Comparison of ENCODE assay signal across 15 cellular contexts in the genomic region with DNA sequence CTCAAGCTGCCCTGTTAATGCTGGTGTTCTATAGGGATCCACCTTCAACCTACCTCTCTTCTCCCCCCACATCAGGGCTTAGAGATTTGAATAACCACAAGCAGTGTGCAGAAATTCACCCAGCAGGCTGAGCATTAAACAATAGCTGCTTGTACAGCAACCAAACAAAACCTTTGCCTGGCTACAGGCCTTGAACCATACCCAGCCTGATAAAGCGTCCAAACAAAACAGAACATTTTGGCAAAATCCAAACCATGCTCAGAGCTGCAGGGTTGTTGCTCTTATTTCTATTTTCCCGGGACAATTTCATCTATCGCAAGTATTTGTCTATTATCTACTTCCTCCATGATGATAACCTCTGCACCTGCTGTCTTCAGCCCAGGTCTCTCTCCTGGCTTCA.
DNase-seq lines count a peak whose midpoint lies in the region; ATAC-seq and TF ChIP-seq lines count a peak whose summit lies in the region.
"Had no signal": no experiment of that assay in that cellular context is flagged by ENCODE, and none has a peak within 500 bp of the region (broad histone marks: within the 10 kb centered on the region; RNA-seq: fewer than 3 reads in every experiment).

No MANE protein-coding gene starts in this region.

- H3K4me3 ChIP-seq in left ventricle myocardium inferior (no peak overlapping the region), right lobe of liver (no peak overlapping the region)
- H3K4me3 ChIP-seq: BLaER1 treated with 17β-estradiol and CSF1 and Interleukin-3, amounts not matched to agents 10 nM and 100 nM; MG63; PC-9 had no signal

- TF ChIP-seq POLR2A in right lobe of liver (IDR thresholded peaks at IDR 0.05) = no peak

- H3K27ac ChIP-seq in left ventricle myocardium inferior (replicated peaks) (peak overlapping the region; percentile 95), right lobe of liver (peak overlapping the region in 1 of 3 donors; percentile 42), temporal lobe (ENCODE audit: low read depth, low read length) (peak overlapping the region; percentile 47)
- H3K27ac ChIP-seq: BLaER1 treated with 17β-estradiol and CSF1 and Interleukin-3, amounts not matched to agents 10 nM and 100 nM; PC-9 had no signal

- H3K4me1 Mint-ChIP-seq in activated naive CD8-positive, alpha-beta T cell treated with anti-CD3 and anti-CD28 coated beads for 36 hours = no peaks in the 10 kb centered on the region

- H3K9me3 ChIP-seq in left ventricle myocardium inferior (replicated peaks) (no peaks in the 10 kb centered on the region), right lobe of liver (no peaks in the 10 kb centered on the region)
- H3K9me3 ChIP-seq: BLaER1 treated with 17β-estradiol and CSF1 and Interleukin-3, amounts not matched to agents 10 nM and 100 nM; MG63 had no signal

- intact Hi-C loops in left ventricle myocardium inferior (cut with micrococcal nuclease) (no loop called here), left ventricle myocardium superior (cut with micrococcal nuclease) (loop anchor here (10.0 kb wide), 1 partner anchor 128 kb away; no protein-coding TSS in a partner anchor), right lobe of liver (cut with DNase I) (no loop called here)

- 8% methylated on average over 3 of the region's 3 CpGs for WGBS in right lobe of liver (ENCODE audit: insufficient coverage, low coverage, low lambda C conversion rate, missing lambda C conversion rate)

- no peaks in the 10 kb centered on the region for H3K36me3 ChIP-seq in left ventricle myocardium inferior
- H3K36me3 ChIP-seq in right lobe of liver = no peaks in the 10 kb centered on the region
- H3K36me3 ChIP-seq: BLaER1 treated with 17β-estradiol and CSF1 and Interleukin-3, amounts not matched to agents 10 nM and 100 nM; MG63 had no signal

- no peaks in the 10 kb centered on the region for H3K9me3 Mint-ChIP-seq in activated naive CD8-positive, alpha-beta T cell treated with anti-CD3 and anti-CD28 coated beads for 36 hours

- no peak overlapping the region for H3K27ac Mint-ChIP-seq in activated naive CD8-positive, alpha-beta T cell treated with anti-CD3 and anti-CD28 coated beads for 36 hours

- H3K4me3 Mint-ChIP-seq in activated naive CD8-positive, alpha-beta T cell treated with anti-CD3 and anti-CD28 coated beads for 36 hours = no peak overlapping the region

- H3K4me1 ChIP-seq in left ventricle myocardium inferior (peaks cover 59% of the 10 kb centered on the region), right lobe of liver (peaks cover 0 to 37% (median 3%) of the 10 kb centered on the region in 4 donors)

- no peak for DNase-seq in left ventricle myocardium inferior
- no peak for DNase-seq in left ventricle myocardium superior
- DNase-seq in dermis microvascular lymphatic vessel endothelial cell (ENCODE audit: low read depth in 2 of 2) = peak; percentile 16 to 28
- DNase-seq in right lobe of liver = peak in 1 of 3 donors; percentile 62
- no peak for DNase-seq in NCI-H1417 (lab: John Stamatoyannopoulos, UW)
- DNase-seq in activated naive CD8-positive, alpha-beta T cell treated with anti-CD3 and anti-CD28 coated beads for 36 hours = no peak
- DNase-seq: 8988T, MG63, NCI-H1105, NCI-H187, NCI-H748 treated with DMSO at 0.1 percent for 48 hours, PC-9 had no signal

- peaks cover 3% of the 10 kb centered on the region for H3K27me3 Mint-ChIP-seq in activated naive CD8-positive, alpha-beta T cell treated with anti-CD3 and anti-CD28 coated beads for 36 hours

- H3K27me3 ChIP-seq in left ventricle myocardium inferior (ENCODE audit: low read depth) (no peaks in the 10 kb centered on the region), right lobe of liver (no peaks in the 10 kb centered on the region)
- H3K27me3 ChIP-seq: BLaER1 treated with 17β-estradiol and CSF1 and Interleukin-3, amounts not matched to agents 10 nM and 100 nM; MG63 had no signal

- TF ChIP-seq CTCF in left ventricle myocardium inferior (IDR thresholded peaks at IDR 0.05; ENCODE audit: borderline replicate concordance) (no peak), right lobe of liver (IDR thresholded peaks at IDR 0.05) (no peak)

- ATAC-seq in left ventricle myocardium superior (no peak), right lobe of liver (peak; percentile 77 to 84 (median 82)), HG03571 (IDR thresholded peaks at IDR 0.05; ENCODE audit: unreplicated experiment) (no peak)

- no peaks in the 10 kb centered on the region for H3K36me3 Mint-ChIP-seq in activated naive CD8-positive, alpha-beta T cell treated with anti-CD3 and anti-CD28 coated beads for 36 hours

Comparison
In these comparisons a context has a peak if more than half of its experiments do, and no peak if none do; other contexts are left out.
1. DNase-seq: peak in dermis microvascular lymphatic vessel endothelial cell (2 of 2); none in left ventricle myocardium inferior (single experiment), left ventricle myocardium superior (single experiment), NCI-H1417 (0 of 3) and activated naive CD8-positive, alpha-beta T cell treated with anti-CD3 and anti-CD28 coated beads for 36 hours (single experiment).
2. ATAC-seq: peak in right lobe of liver (4 of 4); none in left ventricle myocardium superior (single experiment) and HG03571 (single experiment).